Comparison of ENCODE assay signal across 28 cellular contexts in genomic region chr15:44458429-44458828, GRCh38.
"Had no signal": no experiment of that assay in that cellular context is flagged by ENCODE, and none has a peak within 500 bp of the region (broad histone marks: within the 10 kb centered on the region; RNA-seq: fewer than 3 reads in every experiment).

No MANE protein-coding gene starts in this region.

- H3K9me3 Mint-ChIP-seq: activated naive CD8-positive, alpha-beta T cell treated with anti-CD3 and anti-CD28 coated beads, Interleukin-2, amount 50 U/mL, for 24 hours had no signal

- H3K27me3 Mint-ChIP-seq: activated CD4-positive, alpha-beta memory T cell treated with anti-CD3 and anti-CD28 coated beads for 36 hours; activated CD4-positive, alpha-beta T cell treated with anti-CD3 and anti-CD28 coated beads, Interleukin-2, amount 10 ng/mL, durations not matched to agents 7 days and 5 days; activated naive CD8-positive, alpha-beta T cell treated with anti-CD3 and anti-CD28 coated beads, Interleukin-2, amount 50 U/mL, for 24 hours; brain had no signal

- H3K4me3 Mint-ChIP-seq: activated CD4-positive, alpha-beta memory T cell treated with anti-CD3 and anti-CD28 coated beads for 36 hours; activated CD4-positive, alpha-beta T cell treated with anti-CD3 and anti-CD28 coated beads, Interleukin-2, amount 10 ng/mL, durations not matched to agents 7 days and 5 days; activated naive CD8-positive, alpha-beta T cell treated with anti-CD3 and anti-CD28 coated beads, Interleukin-2, amount 50 U/mL, for 24 hours; activated T-cell treated with anti-CD3 and anti-CD28 coated beads, Interleukin-2, amount 50 U/mL, for 72 hours; brain; T-helper 2 cell treated with Interferon-gamma antibody and Interleukin-4, amounts not matched to agents 5 μg/mL and 100 μg/mL, for 36 hours had no signal

- H3K4me3 ChIP-seq: MG63, Peyer's patch, SJCRH30 had no signal

- H3K27me3 ChIP-seq: MG63, Peyer's patch, SJCRH30 had no signal

- DNase-seq: activated CD4-positive, alpha-beta memory T cell treated with anti-CD3 and anti-CD28 coated beads for 36 hours; activated CD4-positive, alpha-beta T cell treated with anti-CD3 and anti-CD28 coated beads, Interleukin-2, amount 10 ng/mL, durations not matched to agents 7 days and 5 days; activated CD4-positive, CD25-positive, alpha-beta regulatory T cell; activated CD8-positive, alpha-beta memory T cell treated with anti-CD3 and anti-CD28 coated beads, Interleukin-2, amount 50 U/mL, for 4 hours; activated gamma-delta T cell treated with Interleukin-2 at 50 U/mL for 16 hours; activated naive CD4-positive, alpha-beta T cell treated with anti-CD3 and anti-CD28 coated beads, Interleukin-2, amount 50 U/mL, for 16 hours; activated naive CD8-positive, alpha-beta T cell treated with anti-CD3 and anti-CD28 coated beads, Interleukin-2, amount 50 U/mL, for 24 hours; activated T-cell treated with anti-CD3 and anti-CD28 coated beads, Interleukin-2, amount 50 U/mL, for 72 hours; amygdala; MG63; MV-4-11; NCI-H1092 treated with DMSO at 0.1 percent for 48 hours; NCI-H1436; NCI-H1694 treated with DMSO at 0.1 percent for 48 hours; NCI-H2029 treated with DMSO at 0.1 percent for 48 hours; NCI-H345; NCI-H510A treated with DMSO at 0.1 percent for 48 hours; NCI-H748 treated with DMSO at 0.1 percent for 48 hours; Peyer's patch; Right ventricle myocardium superior; SJCRH30; SW 1271 had no signal

- H3K4me1 ChIP-seq: SJCRH30 had no signal

- H3K9ac ChIP-seq: KMS-11 had no signal

- H3K27ac Mint-ChIP-seq: activated CD4-positive, alpha-beta memory T cell treated with anti-CD3 and anti-CD28 coated beads for 36 hours; activated CD4-positive, alpha-beta T cell treated with anti-CD3 and anti-CD28 coated beads, Interleukin-2, amount 10 ng/mL, durations not matched to agents 7 days and 5 days; activated naive CD8-positive, alpha-beta T cell treated with anti-CD3 and anti-CD28 coated beads, Interleukin-2, amount 50 U/mL, for 24 hours; activated T-cell treated with anti-CD3 and anti-CD28 coated beads, Interleukin-2, amount 50 U/mL, for 72 hours; activated T-helper 2 cell treated with anti-CD3 and anti-CD28 coated beads, Interferon-gamma antibody, Interleukin-2, Interleukin-4, amounts not matched to agents 10 μg/mL and 5 μg/mL and 100 μg/mL, durations not matched to agents 14 hours and 24 hours and 36 hours; T-helper 2 cell treated with Interferon-gamma antibody and Interleukin-4, amounts not matched to agents 5 μg/mL and 100 μg/mL, for 36 hours had no signal

- H3K4me2 ChIP-seq: KMS-11 had no signal

- H3K9me3 ChIP-seq: Peyer's patch had no signal

- ATAC-seq: activated naive CD8-positive, alpha-beta T cell treated with anti-CD3 and anti-CD28 coated beads, Interleukin-2, amount 50 U/mL, for 24 hours; activated T-cell treated with anti-CD3 and anti-CD28 coated beads, Interleukin-2, amount 50 U/mL, for 72 hours; SK-N-SH treated with all-trans-retinoic acid at 6 μM for 48 hours had no signal

- H3K27ac ChIP-seq: KMS-11, Peyer's patch, RWPE1, SJCRH30 had no signal
